In the genomic region with DNA sequence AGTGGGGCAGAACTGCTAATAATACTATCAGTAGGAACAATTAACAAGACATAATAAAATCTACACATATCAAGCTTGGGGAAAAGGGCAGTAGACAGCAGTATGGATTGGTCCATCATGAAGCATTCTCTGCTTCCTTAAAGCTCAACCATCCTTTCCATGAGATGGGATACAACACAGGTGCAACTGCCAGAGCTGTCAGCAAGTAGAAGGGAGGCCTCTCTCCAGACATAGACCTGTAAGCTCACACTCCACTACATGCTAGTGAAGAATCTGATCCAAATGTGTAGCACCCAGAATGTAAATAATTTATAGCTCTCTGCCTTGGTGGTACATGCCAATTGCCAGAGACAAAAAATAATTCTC, we compare ENCODE assay signal across 2 cellular contexts.
TF ChIP-seq lines count a peak whose summit lies in the region.

No MANE protein-coding gene starts in this region.

TF ChIP-seq in A549, 52 proteins besides CTCF, POLR2A, EP300 and RAD21:
- no peak for TF ChIP-seq PHF8 (IDR thresholded peaks at IDR 0.05; ENCODE audit: borderline replicate concordance, low read depth)
- TF ChIP-seq, protein P1, sequence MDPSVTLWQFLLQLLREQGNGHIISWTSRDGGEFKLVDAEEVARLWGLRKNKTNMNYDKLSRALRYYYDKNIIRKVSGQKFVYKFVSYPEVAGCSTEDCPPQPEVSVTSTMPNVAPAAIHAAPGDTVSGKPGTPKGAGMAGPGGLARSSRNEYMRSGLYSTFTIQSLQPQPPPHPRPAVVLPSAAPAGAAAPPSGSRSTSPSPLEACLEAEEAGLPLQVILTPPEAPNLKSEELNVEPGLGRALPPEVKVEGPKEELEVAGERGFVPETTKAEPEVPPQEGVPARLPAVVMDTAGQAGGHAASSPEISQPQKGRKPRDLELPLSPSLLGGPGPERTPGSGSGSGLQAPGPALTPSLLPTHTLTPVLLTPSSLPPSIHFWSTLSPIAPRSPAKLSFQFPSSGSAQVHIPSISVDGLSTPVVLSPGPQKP (IDR thresholded peaks at IDR 0.05; ENCODE audit: low read depth, low read length), result no peak
- no peak for TF ChIP-seq RARB (CRISPR knock-in tag; IDR thresholded peaks at IDR 0.05)
- TF ChIP-seq HOXB5 (CRISPR knock-in tag; IDR thresholded peaks at IDR 0.05), result no peak
- no peak for TF ChIP-seq CHD2 (IDR thresholded peaks at IDR 0.05; ENCODE audit: low read length, partially characterized antibody)
- TF ChIP-seq MYC (IDR thresholded peaks at IDR 0.05; ENCODE audit: borderline replicate concordance, low read length), result no peak
- TF ChIP-seq SREBF2 (IDR thresholded peaks at IDR 0.05), result no peak
- no peak for TF ChIP-seq CBX8 (IDR thresholded peaks at IDR 0.05)
- TF ChIP-seq TP53 (CRISPR knock-in tag; IDR thresholded peaks at IDR 0.05), result no peak
- TF ChIP-seq ZC3H11A (IDR thresholded peaks at IDR 0.05), result no peak
- TF ChIP-seq HEYL (CRISPR knock-in tag; IDR thresholded peaks at IDR 0.05), result no peak

TF ChIP-seq in K562, 482 proteins besides CTCF, POLR2A, EP300 and RAD21:
- no peak for TF ChIP-seq PTTG1 (tag; IDR thresholded peaks at IDR 0.05; ENCODE audit: low read depth)
- TF ChIP-seq, protein P2, sequence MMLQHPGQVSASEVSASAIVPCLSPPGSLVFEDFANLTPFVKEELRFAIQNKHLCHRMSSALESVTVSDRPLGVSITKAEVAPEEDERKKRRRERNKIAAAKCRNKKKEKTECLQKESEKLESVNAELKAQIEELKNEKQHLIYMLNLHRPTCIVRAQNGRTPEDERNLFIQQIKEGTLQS (IDR thresholded peaks at IDR 0.05), result 0 out of 2 replicates have a peak, but pooled peaks have one; percentile 0
- TF ChIP-seq, protein P2 (CRISPR knock-in tag; conservative IDR thresholded peaks at IDR 0.05), result no peak
